ENCODE assay signal across 13 cellular contexts in genomic region chr17:71023631-71024030, GRCh38.
DNase-seq lines count a peak whose midpoint lies in the region; ATAC-seq and TF ChIP-seq lines count a peak whose summit lies in the region.
"Had no signal": no experiment of that assay in that cellular context is flagged by ENCODE, and none has a peak within 500 bp of the region (broad histone marks: within the 10 kb centered on the region; RNA-seq: fewer than 3 reads in every experiment).

No MANE protein-coding gene starts in this region.

- no peak for TF ChIP-seq EP300 in upper lobe of left lung (IDR thresholded peaks at IDR 0.05)

- H3K27me3 ChIP-seq in upper lobe of left lung, result no peaks in the 10 kb centered on the region
- H3K27me3 ChIP-seq: ascending aorta had no signal

- no peak overlapping the region for H3K4me3 ChIP-seq in epithelial cell of esophagus (ENCODE audit: low read length)
- no peak overlapping the region for H3K4me3 ChIP-seq in upper lobe of left lung
- H3K4me3 ChIP-seq: ascending aorta had no signal

- no peaks in the 10 kb centered on the region for H3K36me3 ChIP-seq in upper lobe of left lung
- H3K36me3 ChIP-seq: ascending aorta had no signal

- H3K27ac Mint-ChIP-seq in stimulated activated memory B cell treated with anti-CD40 and anti-IgM and Interleukin-4, amounts not matched to agents 10 μg/mL and 1 μg/mL and 100 μg/mL, for 72 hours, result no peak overlapping the region

- H3K4me1 Mint-ChIP-seq in stimulated activated memory B cell treated with anti-CD40 and anti-IgM and Interleukin-4, amounts not matched to agents 10 μg/mL and 1 μg/mL and 100 μg/mL, for 72 hours, result no peaks in the 10 kb centered on the region

- no peaks in the 10 kb centered on the region for H3K9me3 ChIP-seq in upper lobe of left lung
- H3K9me3 ChIP-seq: ascending aorta had no signal

- in situ Hi-C loops in GM13976 (cut with MboI; ENCODE audit: low sequenced_read_pairs, unreplicated experiment), result no loop called here

- no peaks in the 10 kb centered on the region for H3K9me3 Mint-ChIP-seq in stimulated activated memory B cell treated with anti-CD40 and anti-IgM and Interleukin-4, amounts not matched to agents 10 μg/mL and 1 μg/mL and 100 μg/mL, for 72 hours

- ATAC-seq in upper lobe of left lung (ENCODE audit: low FRiP score in 2 of 2), result no peak
- ATAC-seq in stimulated activated memory B cell treated with anti-CD40 and anti-IgM and Interleukin-4, amounts not matched to agents 10 μg/mL and 1 μg/mL and 100 μg/mL, for 72 hours, result no peak
- ATAC-seq: Panc1 had no signal

- no peak for TF ChIP-seq CTCF in epithelial cell of esophagus (IDR thresholded peaks at IDR 0.05; ENCODE audit: insufficient read depth, low read depth, low read length, missing control alignments)
- no peak for TF ChIP-seq CTCF in upper lobe of left lung (IDR thresholded peaks at IDR 0.05)
- TF ChIP-seq CTCF in GM13976 (IDR thresholded peaks at IDR 0.05; ENCODE audit: borderline replicate concordance, control extremely low read depth, extremely low read depth, insufficient read depth, missing control alignments), result no peak

- H3K27me3 Mint-ChIP-seq in stimulated activated memory B cell treated with anti-CD40 and anti-IgM and Interleukin-4, amounts not matched to agents 10 μg/mL and 1 μg/mL and 100 μg/mL, for 72 hours, result no peaks in the 10 kb centered on the region

- no peaks in the 10 kb centered on the region for H3K4me1 ChIP-seq in upper lobe of left lung
- H3K4me1 ChIP-seq: ascending aorta had no signal

- no peak overlapping the region for H3K27ac ChIP-seq in upper lobe of left lung
- H3K27ac ChIP-seq: ascending aorta, epithelial cell of prostate had no signal

- no peaks in the 10 kb centered on the region for H3K36me3 Mint-ChIP-seq in stimulated activated memory B cell treated with anti-CD40 and anti-IgM and Interleukin-4, amounts not matched to agents 10 μg/mL and 1 μg/mL and 100 μg/mL, for 72 hours

- TF ChIP-seq POLR2A in upper lobe of left lung (IDR thresholded peaks at IDR 0.05), result no peak

- no peak overlapping the region for H3K4me3 Mint-ChIP-seq in stimulated activated memory B cell treated with anti-CD40 and anti-IgM and Interleukin-4, amounts not matched to agents 10 μg/mL and 1 μg/mL and 100 μg/mL, for 72 hours

- 39 to 60% methylated on average over 4 of the region's 4 CpGs for WGBS in upper lobe of left lung, 2 donors

- peak; percentile 47 for DNase-seq in NCI-H82 (lab: John Stamatoyannopoulos, UW)
- DNase-seq in NCI-H82 treated with DMSO at 0.1 percent for 48 hours (lab: John Stamatoyannopoulos, UW; ENCODE audit: unreplicated experiment), result no peak
- peak; percentile 94 for DNase-seq in NCI-H446 treated with DMSO at 0.1 percent for 48 hours (lab: John Stamatoyannopoulos, UW)
- peak; percentile 1 for DNase-seq in epithelial cell of esophagus (ENCODE audit: low read depth)
- no peak for DNase-seq in hypothalamus (lab: John Stamatoyannopoulos, UW)
- DNase-seq in upper lobe of left lung, result no peak
- no peak for DNase-seq in GM13976 (ENCODE audit: low spot score)
- DNase-seq: small intestine, T1000 had no signal

Comparison
In these comparisons a context has a peak if more than half of its experiments do, and no peak if none do; other contexts are left out.
1. DNase-seq: peak in NCI-H82 (single experiment), NCI-H446 treated with DMSO at 0.1 percent for 48 hours (single experiment) and epithelial cell of esophagus (single experiment); none in NCI-H82 treated with DMSO at 0.1 percent for 48 hours (single experiment), hypothalamus (0 of 51), upper lobe of left lung (0 of 2) and GM13976 (single experiment).